In the genomic region with DNA sequence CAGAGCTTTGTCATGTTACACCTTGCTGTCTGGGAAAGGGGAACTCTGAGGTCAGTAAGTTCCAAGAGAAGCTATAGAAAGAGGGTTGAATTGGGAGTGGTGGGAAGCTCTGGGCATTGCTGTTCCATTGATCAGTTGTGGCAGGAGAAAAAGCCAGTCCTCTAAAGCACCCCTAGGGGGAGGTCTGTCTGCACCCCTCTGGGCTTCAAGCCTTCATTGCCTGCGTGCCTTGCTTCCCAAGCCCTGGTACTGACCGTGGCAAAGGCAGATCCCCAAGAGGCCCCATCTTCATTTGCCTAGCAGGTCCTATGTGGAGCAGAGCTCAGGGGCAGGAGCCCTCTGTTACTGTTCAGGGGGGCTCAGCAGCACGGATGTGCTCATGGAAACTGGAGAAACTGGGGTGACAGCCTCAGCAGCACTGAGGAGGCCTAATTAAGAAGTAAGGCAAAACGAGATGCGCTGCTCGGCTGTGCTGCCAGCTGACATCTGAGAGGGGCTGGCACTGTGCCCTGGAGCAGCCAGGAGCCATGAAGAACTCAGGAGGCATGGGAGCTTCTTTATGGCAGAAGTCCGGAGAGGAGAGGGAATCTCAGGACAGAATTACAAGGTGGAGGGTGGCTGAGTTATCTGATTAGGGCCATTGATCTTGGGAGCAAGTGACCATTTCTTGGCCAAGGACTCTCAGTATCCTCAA, we compare ENCODE assay signal across 9 cellular contexts.
DNase-seq lines count a peak whose midpoint lies in the region; ATAC-seq and TF ChIP-seq lines count a peak whose summit lies in the region.
"Had no signal": no experiment of that assay in that cellular context is flagged by ENCODE, and none has a peak within 500 bp of the region (broad histone marks: within the 10 kb centered on the region; RNA-seq: fewer than 3 reads in every experiment).

No MANE protein-coding gene starts in this region.

- ATAC-seq in IMR-90 (ENCODE audit: low read depth): peak; percentile 53
- ATAC-seq in T-helper 17 cell: no peak
- no peak for ATAC-seq in activated CD8-positive, alpha-beta memory T cell treated with anti-CD3 and anti-CD28 coated beads, Interleukin-2, amount 10 ng/mL, durations not matched to agents 7 days and 5 days

- H3K27ac ChIP-seq in IMR-90 (ENCODE audit: insufficient read depth, low read length): no peak overlapping the region
- H3K27ac ChIP-seq in mesendoderm (ENCODE audit: low read depth, low read length): no peak overlapping the region

- H2AFZ ChIP-seq in IMR-90 (replicated peaks; ENCODE audit: low read length, poor library complexity): no peak overlapping the region

- no peak overlapping the region for H2BK120ac ChIP-seq in IMR-90 (ENCODE audit: low read depth, low read length)
- H2BK120ac ChIP-seq in mesendoderm (ENCODE audit: low read depth, low read length): no peak overlapping the region

- H2BK20ac ChIP-seq in IMR-90 (ENCODE audit: low read depth, low read length): no peak overlapping the region

- no TSS peak for BruUV-seq in IMR-90 (replicated peaks; lab: Mats Ljungman, UMichigan)

- H3K4me3 ChIP-seq in IMR-90 (ENCODE audit: insufficient read depth, low read depth, low read length) (no peak overlapping the region), mesendoderm (ENCODE audit: low read length) (no peak overlapping the region)

- no peaks in the 10 kb centered on the region; the same call in 1 of the 2 replicates for H3K4me1 ChIP-seq in IMR-90 (ENCODE audit: control insufficient read depth, insufficient read depth, low read length)
- no peaks in the 10 kb centered on the region for H3K4me1 ChIP-seq in mesendoderm (ENCODE audit: control insufficient read depth, low read depth, low read length)

- no peak overlapping the region for H2AK9ac ChIP-seq in IMR-90 (replicated peaks; ENCODE audit: low read depth, low read length, poor library complexity)

- no peak overlapping the region for H3K18ac ChIP-seq in IMR-90 (ENCODE audit: low read depth, low read length)
- no peak overlapping the region for H3K18ac ChIP-seq in mesendoderm (ENCODE audit: low read length)

- DNase-seq in Daoy (ENCODE audit: low read depth) (peak; percentile 33), IMR-90 (no peak), T-helper 17 cell (no peak), mesendoderm (peak; percentile 21), mesothelial cell of epicardium (ENCODE audit: low spot score in 2 of 2, unreplicated experiment in 2 of 2) (no peak), activated gamma-delta T cell treated with Interleukin-2 at 50 U/mL for 16 hours (no peak)
- no peak for DNase-seq in activated CD8-positive, alpha-beta memory T cell treated with anti-CD3 and anti-CD28 coated beads, Interleukin-2, amount 10 ng/mL, durations not matched to agents 7 days and 5 days
- no peak for DNase-seq in stimulated activated CD4-positive, alpha-beta T cell treated with anti-CD3 and anti-CD28 coated beads, Interleukin-4, amount 100 ng/mL, for 4 hours

- no peak overlapping the region for H3K4me3 Mint-ChIP-seq in T-helper 17 cell
- H3K4me3 Mint-ChIP-seq in mesothelial cell of epicardium: no peak overlapping the region
- H3K4me3 Mint-ChIP-seq in activated CD8-positive, alpha-beta memory T cell treated with anti-CD3 and anti-CD28 coated beads, Interleukin-2, amount 10 ng/mL, durations not matched to agents 7 days and 5 days: no peak overlapping the region
- H3K4me3 Mint-ChIP-seq: activated T-helper 1 cell treated with anti-CD3 and anti-CD28 coated beads, Interleukin-12 subunit alpha, Interleukin-12 subunit beta, Interleukin-2, Interleukin-4 antibody, amounts not matched to agents 30 ng/mL and 10 ng/mL and 1 ng/mL, durations not matched to agents 14 hours and 24 hours and 36 hours had no signal

- H3K79me1 ChIP-seq in IMR-90 (ENCODE audit: low read depth in 1 of 2, low read length in 2 of 2): no peaks in the 10 kb centered on the region
- H3K79me1 ChIP-seq in mesendoderm (ENCODE audit: low read length): no peaks in the 10 kb centered on the region

- H4K5ac ChIP-seq in IMR-90 (ENCODE audit: low read depth, low read length) (no peak overlapping the region), mesendoderm (ENCODE audit: low read length) (no peak overlapping the region)

- H3K27ac Mint-ChIP-seq in T-helper 17 cell: peak overlapping the region; percentile 94
- no peak overlapping the region for H3K27ac Mint-ChIP-seq in mesothelial cell of epicardium
- H3K27ac Mint-ChIP-seq in activated CD8-positive, alpha-beta memory T cell treated with anti-CD3 and anti-CD28 coated beads, Interleukin-2, amount 10 ng/mL, durations not matched to agents 7 days and 5 days: no peak overlapping the region
- H3K27ac Mint-ChIP-seq: activated T-helper 1 cell treated with anti-CD3 and anti-CD28 coated beads, Interleukin-12 subunit alpha, Interleukin-12 subunit beta, Interleukin-2, Interleukin-4 antibody, amounts not matched to agents 30 ng/mL and 10 ng/mL and 1 ng/mL, durations not matched to agents 14 hours and 24 hours and 36 hours had no signal

- H3K4me2 ChIP-seq in IMR-90 (ENCODE audit: low read depth, low read length): no peak overlapping the region
- no peak overlapping the region for H3K4me2 ChIP-seq in mesendoderm (ENCODE audit: low read length)

- no peak overlapping the region for H3K23ac ChIP-seq in IMR-90 (ENCODE audit: low read depth, low read length)
- no peak overlapping the region for H3K23ac ChIP-seq in mesendoderm (ENCODE audit: low read length)

- peaks cover 2% of the 10 kb centered on the region for H3K9me3 Mint-ChIP-seq in mesothelial cell of epicardium
- no peaks in the 10 kb centered on the region for H3K9me3 Mint-ChIP-seq in activated CD8-positive, alpha-beta memory T cell treated with anti-CD3 and anti-CD28 coated beads, Interleukin-2, amount 10 ng/mL, durations not matched to agents 7 days and 5 days (ENCODE audit: low read depth)
- H3K9me3 Mint-ChIP-seq: activated T-helper 1 cell treated with anti-CD3 and anti-CD28 coated beads, Interleukin-12 subunit alpha, Interleukin-12 subunit beta, Interleukin-2, Interleukin-4 antibody, amounts not matched to agents 30 ng/mL and 10 ng/mL and 1 ng/mL, durations not matched to agents 14 hours and 24 hours and 36 hours had no signal

- H4K20me1 ChIP-seq in IMR-90 (ENCODE audit: insufficient read depth, low read length): no peaks in the 10 kb centered on the region

- H3K27me3 Mint-ChIP-seq in T-helper 17 cell (peaks cover 9% of the 10 kb centered on the region), mesothelial cell of epicardium (ENCODE audit: low read depth) (peaks cover 60% of the 10 kb centered on the region)
- peaks cover 57% of the 10 kb centered on the region for H3K27me3 Mint-ChIP-seq in activated CD8-positive, alpha-beta memory T cell treated with anti-CD3 and anti-CD28 coated beads, Interleukin-2, amount 10 ng/mL, durations not matched to agents 7 days and 5 days

- H3K9me3 ChIP-seq in IMR-90 (ENCODE audit: control insufficient read depth, insufficient read depth, low read length) (no peaks in the 10 kb centered on the region), T-helper 17 cell (ENCODE audit: control insufficient read depth, low read length, poor library complexity, severe bottlenecking) (no peaks in the 10 kb centered on the region)

- H3K27me3 ChIP-seq in IMR-90 (ENCODE audit: control insufficient read depth, insufficient read depth, low read length) (peaks cover 69% of the 10 kb centered on the region), mesendoderm (ENCODE audit: insufficient read depth, low read length, poor library complexity) (no peaks in the 10 kb centered on the region)

- H3K9ac ChIP-seq in IMR-90 (ENCODE audit: low read depth, low read length) (no peak overlapping the region), mesendoderm (ENCODE audit: low read length) (no peak overlapping the region)

- in situ Hi-C loops in IMR-90 (cut with MboI; ENCODE audit: low sequenced_read_pairs): loop anchor here (10.0 kb wide), 1 partner anchor 761 kb away; no protein-coding TSS in a partner anchor

- TF ChIP-seq POLR2A in IMR-90 (IDR thresholded peaks at IDR 0.05; ENCODE audit: low read depth, low read length): no peak

- H4K91ac ChIP-seq in IMR-90 (ENCODE audit: insufficient read depth, low read depth, low read length): no peak overlapping the region

- H4K8ac ChIP-seq in IMR-90 (ENCODE audit: low read depth in 2 of 2, low read length in 2 of 2) (no peak overlapping the region), mesendoderm (ENCODE audit: low read depth, low read length) (no peak overlapping the region)

- whole genome bisulfite sequencing in IMR-90 (ENCODE audit: extremely low coverage in 2 of 2, insufficient read length in 1 of 2), 2 experiments: 65% methylated on average over 4 of the region's 7 CpGs; no CpG with 5 or more reads in 1 of the 2 experiments
- no CpG with 5 or more reads among the region's 7 CpGs for WGBS in mesendoderm (ENCODE audit: extremely low coverage, insufficient coverage, low lambda C conversion rate)

- H2BK15ac ChIP-seq in IMR-90 (ENCODE audit: low read depth, low read length) (no peak overlapping the region), mesendoderm (replicated peaks; ENCODE audit: low read depth) (no peak overlapping the region)

- H3K9me1 ChIP-seq in IMR-90 (ENCODE audit: insufficient read depth, low read length): no peaks in the 10 kb centered on the region

- H3K4ac ChIP-seq in IMR-90 (ENCODE audit: low read depth, low read length) (no peak overlapping the region), mesendoderm (ENCODE audit: low read depth, low read length) (no peak overlapping the region)

- no peaks in the 10 kb centered on the region for H3K36me3 ChIP-seq in IMR-90 (ENCODE audit: control insufficient read depth, insufficient read depth, low read length)
- no peaks in the 10 kb centered on the region for H3K36me3 ChIP-seq in mesendoderm (ENCODE audit: control insufficient read depth, insufficient read depth, low read length)

- peak; percentile 20; the same call in 1 of the 2 replicates for TF ChIP-seq RAD21 in IMR-90 (IDR thresholded peaks at IDR 0.05; ENCODE audit: low read length)

- H3K4me1 Mint-ChIP-seq in T-helper 17 cell (peaks cover 47% of the 10 kb centered on the region), mesothelial cell of epicardium (peaks cover 2% of the 10 kb centered on the region)
- peaks cover 56% of the 10 kb centered on the region for H3K4me1 Mint-ChIP-seq in activated CD8-positive, alpha-beta memory T cell treated with anti-CD3 and anti-CD28 coated beads, Interleukin-2, amount 10 ng/mL, durations not matched to agents 7 days and 5 days

- no peaks in the 10 kb centered on the region for H3K79me2 ChIP-seq in mesendoderm (ENCODE audit: control insufficient read depth, insufficient read depth, low read length)

- CTCF ChIA-PET in IMR-90 (lab: Yijun Ruan, JAX): interaction anchor here (0.6 kb wide), 2 partner anchors 8 to 764 kb away, joined by 3 read pairs; no protein-coding TSS in a partner anchor
- CTCF ChIA-PET in activated CD8-positive, alpha-beta memory T cell treated with anti-CD3 and anti-CD28 coated beads, Interleukin-2, amount 10 ng/mL, durations not matched to agents 7 days and 5 days (lab: Charles Lee): interaction anchor here (0.9 to 2.8 kb wide), 3 partner anchors 19 to 374 kb away, joined by 3 to 10 read pairs (median 3); a partner anchor contains a TSS

- H3K56ac ChIP-seq in IMR-90 (ENCODE audit: extremely low read depth, insufficient read depth, low read length): no peak overlapping the region
- peak overlapping the region; percentile 2 for H3K56ac ChIP-seq in mesendoderm (ENCODE audit: low read length)

- dilution Hi-C loops in IMR-90 (cut with HindIII; ENCODE audit: low sequenced_read_pairs, unreplicated experiment): no loop called here

- POLR2A ChIA-PET in IMR-90 (lab: Charles Lee; ENCODE audit: unreplicated experiment): no interaction called here

- no peak overlapping the region for H3K14ac ChIP-seq in IMR-90 (replicated peaks; ENCODE audit: low read depth, low read length)

- H2BK5ac ChIP-seq in IMR-90 (ENCODE audit: low read depth, low read length, poor library complexity, severe bottlenecking) (no peak overlapping the region), mesendoderm (ENCODE audit: low read length) (no peak overlapping the region)

- intact Hi-C loops in IMR-90 (cut with micrococcal nuclease): no loop called here

- TF ChIP-seq CTCF in IMR-90 (conservative IDR thresholded peaks at IDR 0.05; ENCODE audit: low read depth, low read length): no peak
- TF ChIP-seq CTCF in mesothelial cell of epicardium (IDR thresholded peaks at IDR 0.05; ENCODE audit: unreplicated experiment): no peak

- H3K36me3 Mint-ChIP-seq in T-helper 17 cell (ENCODE audit: low read depth) (no peaks in the 10 kb centered on the region), mesothelial cell of epicardium (no peaks in the 10 kb centered on the region)
- H3K36me3 Mint-ChIP-seq in activated CD8-positive, alpha-beta memory T cell treated with anti-CD3 and anti-CD28 coated beads, Interleukin-2, amount 10 ng/mL, durations not matched to agents 7 days and 5 days: no peaks in the 10 kb centered on the region

- no peak overlapping the region for H2AK5ac ChIP-seq in IMR-90 (ENCODE audit: low read depth, low read length)
- no peak overlapping the region for H2AK5ac ChIP-seq in mesendoderm (ENCODE audit: low read length)

Comparison
In these comparisons a context has a peak if more than half of its experiments do, and no peak if none do; other contexts are left out.
1. DNase-seq: peak in Daoy (single experiment) and mesendoderm (single experiment); none in IMR-90 (single experiment), T-helper 17 cell (0 of 3), mesothelial cell of epicardium (0 of 2), activated gamma-delta T cell treated with Interleukin-2 at 50 U/mL for 16 hours (single experiment), activated CD8-positive, alpha-beta memory T cell treated with anti-CD3 and anti-CD28 coated beads, Interleukin-2, amount 10 ng/mL, durations not matched to agents 7 days and 5 days (single experiment) and stimulated activated CD4-positive, alpha-beta T cell treated with anti-CD3 and anti-CD28 coated beads, Interleukin-4, amount 100 ng/mL, for 4 hours (0 of 2).